8 cellular contexts compared by ENCODE assay signal in the genomic region with DNA sequence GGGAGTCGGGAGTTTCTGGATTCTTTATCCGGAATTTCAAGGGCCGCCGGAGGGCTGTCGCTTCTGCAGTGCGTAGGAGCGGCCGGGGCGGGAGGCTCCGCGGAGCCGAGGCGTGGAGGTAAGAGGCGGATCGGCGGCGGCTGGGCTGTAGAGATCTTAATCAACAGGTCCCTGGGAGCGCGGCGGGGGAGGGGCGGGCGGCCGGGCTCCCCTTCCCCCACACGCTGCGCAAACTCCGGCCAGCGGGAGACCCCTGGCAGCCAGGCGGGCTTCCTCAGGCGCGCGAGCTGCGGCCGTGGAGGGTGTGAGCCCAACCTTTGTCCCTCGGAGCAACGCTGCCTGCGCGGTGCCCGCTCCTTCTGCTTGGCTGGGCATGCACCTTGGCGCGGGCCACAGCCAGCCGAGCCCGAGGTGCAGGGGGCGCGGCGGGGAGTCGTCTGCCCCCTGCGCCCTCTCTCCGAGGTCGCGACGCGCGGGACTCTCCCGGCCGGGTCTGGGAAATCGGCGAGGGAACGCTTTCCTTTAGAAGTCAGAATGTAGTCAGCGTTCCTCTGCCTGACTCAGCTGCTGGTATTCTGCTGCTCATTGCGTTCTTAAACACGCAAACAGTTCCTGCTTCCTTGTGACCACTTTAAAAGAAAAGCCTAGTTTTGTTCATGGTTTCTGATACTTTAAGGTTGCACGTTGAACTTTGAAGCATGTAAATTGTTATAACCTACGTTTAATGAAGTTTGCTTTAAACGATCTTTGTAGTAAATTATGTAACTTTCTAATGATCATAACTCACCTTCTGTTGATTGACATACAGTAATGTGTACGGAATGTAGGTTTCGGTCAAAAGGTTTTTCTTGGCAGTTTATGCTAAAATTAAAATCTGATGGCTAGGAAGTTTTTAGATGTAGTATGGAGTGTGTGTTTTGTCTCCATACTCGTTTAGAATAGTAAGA. TPM values are rescaled to one million over a fixed set of nuclear protein-coding genes. Genes with fewer than 3 reads are reported as not detected.
DNase-seq lines count a peak whose midpoint lies in the region; ATAC-seq, FAIRE-seq and TF ChIP-seq lines count a peak whose summit lies in the region.

A gene (plus strand): TSS at position 20 of the 947 bp plus-strand sequence. CDS start 37,736 bp downstream, outside the sequence.

- peak within 1 kb of the TSS; percentile 93 for H3K4me3 ChIP-seq in BE2C (ENCODE audit: low read depth, low read length)
- peak within 1 kb of the TSS; percentile 16 to 96 (median 80) for H3K4me3 ChIP-seq in adrenal gland
- H3K4me3 ChIP-seq in heart right ventricle: peak within 1 kb of the TSS; percentile 65 to 97 (median 90)
- peak within 1 kb of the TSS; percentile 55 to 86 (median 76) for H3K4me3 ChIP-seq in pancreas

- no peaks in the 10 kb centered on the region for H3K27me3 ChIP-seq in BE2C
- H3K27me3 ChIP-seq in adrenal gland: no peaks in the 10 kb centered on the region
- no peaks in the 10 kb centered on the region for H3K27me3 ChIP-seq in heart right ventricle
- no peaks in the 10 kb centered on the region for H3K27me3 ChIP-seq in pancreas

- no peak for DNase-seq in BE2C
- peak; percentile 59 for DNase-seq in NCI-H460 (ENCODE audit: extremely low read depth, low read depth)
- peak in 6 of 7 donors; percentile 57 to 75 (median 68) for DNase-seq in adrenal gland
- DNase-seq in heart right ventricle: peak in 1 of 2 donors; percentile 38
- DNase-seq in pancreas: peak in 2 of 6 donors; percentile 55
- no peak for DNase-seq in NCI-H446 treated with DMSO at 0.1 percent for 48 hours (lab: John Stamatoyannopoulos, UW)

- TF ChIP-seq POLR2A in adrenal gland (IDR thresholded peaks at IDR 0.05): peak; percentile 34 to 78

- ATAC-seq in GM18520 (IDR thresholded peaks at IDR 0.05; ENCODE audit: unreplicated experiment) (peak; percentile 17), HG03025 (IDR thresholded peaks at IDR 0.05; ENCODE audit: low FRiP score, unreplicated experiment) (peak; percentile 39), heart right ventricle (peak; percentile 36 to 74 (median 50)), pancreas (peak; percentile 55 to 67 (median 61))

- H3K27ac ChIP-seq in adrenal gland: peak within 1 kb of the TSS; percentile 87 to 100 (median 100)
- peak within 1 kb of the TSS; percentile 61 to 98 (median 95) for H3K27ac ChIP-seq in heart right ventricle
- H3K27ac ChIP-seq in pancreas: peak within 1 kb of the TSS; percentile 92 to 98 (median 97)

- H3K9me3 ChIP-seq in BE2C: no peaks in the 10 kb centered on the region
- no peaks in the 10 kb centered on the region for H3K9me3 ChIP-seq in adrenal gland (replicated peaks in 1 of 3)
- no peaks in the 10 kb centered on the region for H3K9me3 ChIP-seq in heart right ventricle
- H3K9me3 ChIP-seq in pancreas: no peaks in the 10 kb centered on the region

- H3K36me3 ChIP-seq in BE2C (no peaks in the 10 kb centered on the region), adrenal gland (replicated peaks in 1 of 2) (no peaks in the 10 kb centered on the region), heart right ventricle (no peaks in the 10 kb centered on the region), pancreas (no peaks in the 10 kb centered on the region)

- no peak for FAIRE-seq in pancreas (lab: Jason Lieb, UNC)

- TF ChIP-seq CTCF in BE2C (IDR thresholded peaks at IDR 0.05; ENCODE audit: low read depth, low read length) (no peak), adrenal gland (IDR thresholded peaks at IDR 0.05) (peak in 1 of 6 experiments; percentile 5), heart right ventricle (IDR thresholded peaks at IDR 0.05) (no peak), pancreas (IDR thresholded peaks at IDR 0.05) (no peak)

- intact Hi-C loops in adrenal gland (cut with DNase I) (no loop called here), heart right ventricle (cut with DNase I) (loop anchor here in 4 of 10 donors (2.0 to 5.0 kb wide), 5 partner anchors 36 to 119 kb away; a partner anchor contains a TSS), pancreas (cut with DNase I) (no loop called here)

- WGBS in adrenal gland, 4 donors: 0 to 1% (median 0%) methylated on average over 18 to 67 of the region's 67 CpGs
- 1% methylated on average over 58 to 67 of the region's 67 CpGs for WGBS in heart right ventricle, 2 donors
- 0% methylated on average over 48 to 67 of the region's 67 CpGs for WGBS in pancreas, 2 donors

- no peaks in the 10 kb centered on the region; the same call in 1 of the 2 replicates for H3K4me1 ChIP-seq in BE2C
- H3K4me1 ChIP-seq in adrenal gland (replicated peaks in 1 of 2): peaks cover 0 to 21% of the 10 kb centered on the region in 2 donors
- peaks cover 0 to 22% (median 10%) of the 10 kb centered on the region in 9 donors for H3K4me1 ChIP-seq in heart right ventricle
- peaks cover 5 to 7% (median 7%) of the 10 kb centered on the region in 3 donors for H3K4me1 ChIP-seq in pancreas

RNA-seq across cellular contexts. Expression of the gene that starts here (rescaled TPM):
- polyA plus RNA-seq in BE2C (2012; ENCODE audit: insufficient read depth, insufficient read length, low read depth): 5.7 TPM
- total RNA-seq in NCI-H460 (2014; rRNA removed; shearing (Covaris generic)): 14.5 and 18.3 TPM in 2 replicates
- polyA plus RNA-seq in NCI-H460 (2014; cell fraction: nucleus; rRNA removed): 11.4 and 22.5 TPM in 2 replicates
- 10 to 100 TPM; 11.0 to 23.0 (median 16.9) TPM for total RNA-seq in adrenal gland
- polyA plus RNA-seq in adrenal gland: 10 to 100 TPM in 1 of 3 donors, 1 to 10 TPM in 2; 2.2 to 19.5 (median 5.4) TPM
- 10 to 100 TPM; 11.6 to 19.9 (median 15.0) TPM for total RNA-seq in heart right ventricle
- polyA plus RNA-seq in heart right ventricle: 1 to 10 TPM; 4.0 to 4.4 TPM
- 10 to 100 TPM in 1 of 6 donors, 1 to 10 TPM in 5; 6.8 to 17.1 (median 9.0) TPM for total RNA-seq in pancreas
- polyA plus RNA-seq in pancreas: 1 to 10 TPM; 3.5 to 4.9 TPM

Comparison
In these comparisons a context has a peak if more than half of its experiments do, and no peak if none do; other contexts are left out.
1. DNase-seq: peak in NCI-H460 (single experiment) and adrenal gland (6 of 7); none in BE2C (single experiment) and NCI-H446 treated with DMSO at 0.1 percent for 48 hours (single experiment).
2. Peak in every context shown above with its lines, with median percentiles within 50 percentile points of each other: H3K4me3 ChIP-seq, ATAC-seq and H3K27ac ChIP-seq.